In the genomic region with DNA sequence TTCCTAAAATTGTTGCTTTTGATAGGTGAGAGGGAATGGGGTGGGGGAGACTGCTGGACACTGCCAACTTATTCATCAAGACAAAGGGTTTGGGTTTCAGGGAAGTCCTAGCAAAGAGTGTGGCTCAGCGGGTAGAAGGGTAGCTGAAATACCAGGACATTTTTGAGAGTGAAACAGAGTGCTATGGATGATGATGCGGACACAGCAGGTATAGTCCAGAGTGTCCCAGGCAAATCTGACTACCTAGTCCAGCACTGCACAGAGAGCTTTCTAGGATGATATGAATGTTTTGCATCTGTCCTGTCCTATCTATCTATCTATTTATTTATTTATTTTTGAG, we compare ENCODE assay signal across 8 cellular contexts.
A peak's percentile ranks its signal among the peaks of the same experiment; 100 is the strongest.
DNase-seq lines count a peak whose midpoint lies in the region; ATAC-seq and TF ChIP-seq lines count a peak whose summit lies in the region.

No MANE protein-coding gene starts in this region.

- TF ChIP-seq CTCF in MCF 10A (IDR thresholded peaks at IDR 0.05; ENCODE audit: unreplicated experiment) (no peak), upper lobe of right lung (IDR thresholded peaks at IDR 0.05) (no peak)

- H3K4me1 ChIP-seq in mucosa of stomach (ENCODE audit: control insufficient read depth, insufficient read depth, low read length) = peaks cover 32% of the 10 kb centered on the region
- peaks cover 29% of the 10 kb centered on the region for H3K4me1 ChIP-seq in upper lobe of right lung

- intact Hi-C loops in MCF 10A (cut with micrococcal nuclease) = loop anchor here (5.0 kb wide), 1 partner anchor 144 kb away; no protein-coding TSS in a partner anchor
- intact Hi-C loops in upper lobe of right lung (cut with DNase I) = loop anchor here (10.0 kb wide), 1 partner anchor 341 kb away; no protein-coding TSS in a partner anchor

- H3K36me3 Mint-ChIP-seq in activated naive CD4-positive, alpha-beta T cell treated with anti-CD3 and anti-CD28 coated beads, Interleukin-2, amount 10 ng/mL, durations not matched to agents 7 days and 5 days = no peaks in the 10 kb centered on the region
- no peaks in the 10 kb centered on the region for H3K36me3 Mint-ChIP-seq in MCF 10A (ENCODE audit: insufficient read depth, unreplicated experiment)

- peaks cover 38% of the 10 kb centered on the region for H3K4me1 Mint-ChIP-seq in activated naive CD4-positive, alpha-beta T cell treated with anti-CD3 and anti-CD28 coated beads, Interleukin-2, amount 10 ng/mL, durations not matched to agents 7 days and 5 days
- peaks cover 37% of the 10 kb centered on the region for H3K4me1 Mint-ChIP-seq in MCF 10A (ENCODE audit: insufficient read depth, unreplicated experiment)

- H3K27me3 Mint-ChIP-seq in activated naive CD4-positive, alpha-beta T cell treated with anti-CD3 and anti-CD28 coated beads, Interleukin-2, amount 10 ng/mL, durations not matched to agents 7 days and 5 days = peaks cover 4% of the 10 kb centered on the region
- no peaks in the 10 kb centered on the region for H3K27me3 Mint-ChIP-seq in MCF 10A (ENCODE audit: insufficient read depth, unreplicated experiment)

- peak; percentile 3 for ATAC-seq in upper lobe of right lung

- peak overlapping the region; percentile 82 for H3K4me3 Mint-ChIP-seq in activated naive CD4-positive, alpha-beta T cell treated with anti-CD3 and anti-CD28 coated beads, Interleukin-2, amount 10 ng/mL, durations not matched to agents 7 days and 5 days
- H3K4me3 Mint-ChIP-seq in MCF 10A (ENCODE audit: unreplicated experiment) = peak overlapping the region; percentile 76

- POLR2A ChIA-PET in MCF 10A (lab: Yijun Ruan, JAX) = interaction anchor here (0.6 to 5.4 kb wide), 36 partner anchors 9 to 1069 kb away, joined by 3 to 104 read pairs (median 4); a partner anchor contains a TSS

- peak overlapping the region; percentile 93 for H3K4me3 ChIP-seq in mucosa of stomach (ENCODE audit: low read length)
- H3K4me3 ChIP-seq in upper lobe of right lung = peak overlapping the region; percentile 71

- DNase-seq in activated naive CD4-positive, alpha-beta T cell treated with anti-CD3 and anti-CD28 coated beads, Interleukin-2, amount 10 ng/mL, durations not matched to agents 7 days and 5 days = no peak
- no peak for DNase-seq in activated naive CD4-positive, alpha-beta T cell treated with anti-CD3 and anti-CD28 coated beads, Interleukin-2, amount 50 U/mL, for 16 hours
- no peak for DNase-seq in MCF 10A (ENCODE audit: unreplicated experiment)
- no peak for DNase-seq in upper lobe of right lung
- no peak for DNase-seq in NCI-H1417 treated with DMSO at 0.1 percent for 48 hours (lab: John Stamatoyannopoulos, UW)
- DNase-seq in hepatic stellate cell (ENCODE audit: low spot score) = no peak
- DNase-seq in activated CD8-positive, alpha-beta memory T cell treated with anti-CD3 and anti-CD28 coated beads, Interleukin-2, amount 50 U/mL, for 4 hours = no peak

- H3K36me3 ChIP-seq in mucosa of stomach (ENCODE audit: control insufficient read depth, insufficient read depth, low read length) = no peaks in the 10 kb centered on the region
- no peaks in the 10 kb centered on the region for H3K36me3 ChIP-seq in upper lobe of right lung

- CTCF ChIA-PET in activated naive CD4-positive, alpha-beta T cell treated with anti-CD3 and anti-CD28 coated beads, Interleukin-2, amount 10 ng/mL, durations not matched to agents 7 days and 5 days (lab: Charles Lee) = interaction anchor here (0.6 to 3.1 kb wide), 36 partner anchors 9 to 337 kb away, joined by 3 to 35 read pairs (median 5); no protein-coding TSS in a partner anchor
- CTCF ChIA-PET in MCF 10A (lab: Yijun Ruan, JAX) = interaction anchor here (0.5 to 7.6 kb wide), 81 partner anchors 9 to 1603 kb away, joined by 3 to 163 read pairs (median 4); no protein-coding TSS in a partner anchor

- H3K27me3 ChIP-seq in mucosa of stomach (ENCODE audit: control insufficient read depth, insufficient read depth, low read length) (no peaks in the 10 kb centered on the region), upper lobe of right lung (no peaks in the 10 kb centered on the region)

- H3K9me3 ChIP-seq in mucosa of stomach (ENCODE audit: control insufficient read depth, low read length) = no peaks in the 10 kb centered on the region
- no peaks in the 10 kb centered on the region for H3K9me3 ChIP-seq in upper lobe of right lung

- H3K27ac ChIP-seq in upper lobe of right lung = peak overlapping the region; percentile 90

- BruUV-seq in MCF 10A (replicated peaks; lab: Mats Ljungman, UMichigan) = no TSS peak

- peak overlapping the region; percentile 58 for H3K9ac ChIP-seq in mucosa of stomach (ENCODE audit: low read length)

- H3K27ac Mint-ChIP-seq in activated naive CD4-positive, alpha-beta T cell treated with anti-CD3 and anti-CD28 coated beads, Interleukin-2, amount 10 ng/mL, durations not matched to agents 7 days and 5 days = peak overlapping the region; percentile 88
- H3K27ac Mint-ChIP-seq in MCF 10A (ENCODE audit: low read depth, unreplicated experiment) = peak overlapping the region; percentile 89

- H3K9me3 Mint-ChIP-seq in activated naive CD4-positive, alpha-beta T cell treated with anti-CD3 and anti-CD28 coated beads, Interleukin-2, amount 10 ng/mL, durations not matched to agents 7 days and 5 days = no peaks in the 10 kb centered on the region
- no peaks in the 10 kb centered on the region for H3K9me3 Mint-ChIP-seq in MCF 10A (ENCODE audit: unreplicated experiment)
